In genomic region chr6:81625216-81625615, GRCh38 we compare ENCODE assay signal across 16 cellular contexts.
A peak's percentile ranks its signal among the peaks of the same experiment; 100 is the strongest.
DNase-seq lines count a peak whose midpoint lies in the region; ATAC-seq and TF ChIP-seq lines count a peak whose summit lies in the region.
"Had no signal": no experiment of that assay in that cellular context is flagged by ENCODE, and none has a peak within 500 bp of the region (broad histone marks: within the 10 kb centered on the region; RNA-seq: fewer than 3 reads in every experiment).

No MANE protein-coding gene starts in this region.

- H3K9me3 ChIP-seq in adipocyte (ENCODE audit: control insufficient read depth, low read length), result peaks cover 17% of the 10 kb centered on the region
- H3K9me3 ChIP-seq: BE2C, HAP-1 had no signal

- H3K36me3 ChIP-seq in adipocyte (ENCODE audit: control insufficient read depth, insufficient read depth, low read length, severe bottlenecking), result no peaks in the 10 kb centered on the region
- H3K36me3 ChIP-seq: BE2C, HAP-1 had no signal

- H3K4me1 ChIP-seq in adipocyte (ENCODE audit: control insufficient read depth, insufficient read depth, low read length), result no peaks in the 10 kb centered on the region
- H3K4me1 ChIP-seq: BE2C, HAP-1 had no signal

- no peak for TF ChIP-seq CTCF in AG10803 (conservative IDR thresholded peaks at IDR 0.05; ENCODE audit: low read length)

- H3K9ac ChIP-seq in adipocyte (ENCODE audit: low read length), result no peak overlapping the region
- H3K9ac ChIP-seq: GM23248 had no signal

- no peak for ATAC-seq in HG02678 (IDR thresholded peaks at IDR 0.05; ENCODE audit: unreplicated experiment)

- H3K27me3 ChIP-seq in adipocyte (replicated peaks; ENCODE audit: control insufficient read depth, insufficient read depth, low read length), result no peaks in the 10 kb centered on the region
- H3K27me3 ChIP-seq: BE2C had no signal

- H3K4me3 ChIP-seq in AG10803 (ENCODE audit: low read length) (no peak overlapping the region), adipocyte (ENCODE audit: low read length) (no peak overlapping the region)
- H3K4me3 ChIP-seq: GM23248, HAP-1 had no signal

- DNase-seq in AG10803 (ENCODE audit: low read depth), result peak; percentile 4
- DNase-seq in adipocyte (ENCODE audit: low read depth), result peak; percentile 65
- DNase-seq in fibroblast of peridontal ligament (ENCODE audit: extremely low read depth), result peak; percentile 78
- peak; percentile 44 for DNase-seq in iris pigment epithelial cell (ENCODE audit: low read depth)
- DNase-seq in globus pallidus (ENCODE audit: low spot score), result no peak
- no peak for DNase-seq in occipital lobe (lab: John Stamatoyannopoulos, UW)
- DNase-seq: 8988T; BE2C; C1 segment of cervical spinal cord; CD4-positive, CD25-positive, alpha-beta regulatory T cell; CD8-positive, alpha-beta memory T cell; COR-L47; GDM1; GM23248 had no signal

Comparison
In these comparisons a context has a peak if more than half of its experiments do, and no peak if none do; other contexts are left out.
1. DNase-seq: peak in AG10803 (single experiment), adipocyte (single experiment), fibroblast of peridontal ligament (single experiment) and iris pigment epithelial cell (single experiment); none in globus pallidus (single experiment) and occipital lobe (single experiment).